8 cellular contexts compared by ENCODE assay signal in genomic region chr3:100709840-100710235, GRCh38. TPM values are rescaled to one million over a fixed set of nuclear protein-coding genes. Genes with fewer than 3 reads are reported as not detected.
DNase-seq lines count a peak whose midpoint lies in the region; ATAC-seq and TF ChIP-seq lines count a peak whose summit lies in the region.

No MANE protein-coding gene starts in this region.

- DNase-seq in Ammon's horn (ENCODE audit: low spot score) = peak; percentile 7
- peak; percentile 25 to 67 for DNase-seq in HAP-1 (ENCODE audit: low spot score in 2 of 2)
- DNase-seq in RPMI7951 (ENCODE audit: low read depth) = peak; percentile 32
- DNase-seq in adipocyte (ENCODE audit: low read depth) = peak; percentile 74
- peak; percentile 44 for DNase-seq in left ventricle myocardium superior
- peak; percentile 19 for DNase-seq in prostate gland (ENCODE audit: low spot score)

- peak overlapping the region; percentile 88 for H3K9ac ChIP-seq in adipocyte (ENCODE audit: low read length)

- H3K4me1 ChIP-seq in HAP-1 (peaks cover 2% of the 10 kb centered on the region; the same call in 1 of the 2 replicates), adipocyte (ENCODE audit: control insufficient read depth, insufficient read depth, low read length) (peaks cover 28% of the 10 kb centered on the region), prostate gland (replicated peaks) (no peaks in the 10 kb centered on the region)

- in situ Hi-C loops in HAP-1 (cut with MboI; ENCODE audit: low sequenced_read_pairs) = no loop called here

- no peaks in the 10 kb centered on the region for H3K27me3 ChIP-seq in HAP-1 (ENCODE audit: low read depth)
- no peaks in the 10 kb centered on the region for H3K27me3 ChIP-seq in adipocyte (replicated peaks; ENCODE audit: control insufficient read depth, insufficient read depth, low read length)
- H3K27me3 ChIP-seq in prostate gland (replicated peaks; ENCODE audit: insufficient read depth) = no peaks in the 10 kb centered on the region

- no peak for TF ChIP-seq CTCF in prostate gland (IDR thresholded peaks at IDR 0.05)

- H3K36me3 ChIP-seq in HAP-1 (replicated peaks) = peaks cover 19% of the 10 kb centered on the region
- H3K36me3 ChIP-seq in adipocyte (ENCODE audit: control insufficient read depth, insufficient read depth, low read length, severe bottlenecking) = peaks cover 20% of the 10 kb centered on the region
- H3K36me3 ChIP-seq in prostate gland = no peaks in the 10 kb centered on the region

- H3K27ac ChIP-seq in prostate gland = peak overlapping the region; percentile 94 to 98

- H3K4me3 ChIP-seq in HAP-1 (peak overlapping the region; percentile 59), adipocyte (ENCODE audit: low read length) (peak overlapping the region; percentile 86), prostate gland (peak overlapping the region; percentile 83 to 85)

- under 1% methylated on average over 23 of the region's 23 CpGs for WGBS in prostate gland

- H3K9me3 ChIP-seq in HAP-1 (no peaks in the 10 kb centered on the region), adipocyte (ENCODE audit: control insufficient read depth, low read length) (no peaks in the 10 kb centered on the region), prostate gland (no peaks in the 10 kb centered on the region)

- peak; percentile 25 for ATAC-seq in left ventricle myocardium superior
- ATAC-seq in GM21526 (IDR thresholded peaks at IDR 0.05; ENCODE audit: low FRiP score, unreplicated experiment) = no peak
- no peak for ATAC-seq in GM18909 (IDR thresholded peaks at IDR 0.05; ENCODE audit: poor library complexity, unreplicated experiment)

- intact Hi-C loops in left ventricle myocardium superior (cut with micrococcal nuclease) (no loop called here), prostate gland (cut with DNase I) (loop anchor here (10.0 kb wide), 1 partner anchor 215 kb away; the partner anchor contains the start of gene TMEM45A)

- no peak for TF ChIP-seq POLR2A in prostate gland (IDR thresholded peaks at IDR 0.05)

RNA-seq across cellular contexts. Expression of gene TFG, which starts 0.5 kb away (rescaled TPM):
- 104 and 134 TPM in 2 replicates for total RNA-seq in RPMI7951 (2014; rRNA removed; shearing (Covaris generic))
- total RNA-seq in left ventricle myocardium superior (116 TPM), prostate gland (10 to 100 TPM; 80.6 to 81.5 TPM)

Comparison
In these comparisons a context has a peak if more than half of its experiments do, and no peak if none do; other contexts are left out.
1. DNase-seq: peak in every context shown above with its lines; median percentile 74 in adipocyte; 46 in HAP-1; 44 in left ventricle myocardium superior; 32 in RPMI7951; 19 in prostate gland; 7 in Ammon's horn.